20 cellular contexts compared by ENCODE assay signal in the genomic region with DNA sequence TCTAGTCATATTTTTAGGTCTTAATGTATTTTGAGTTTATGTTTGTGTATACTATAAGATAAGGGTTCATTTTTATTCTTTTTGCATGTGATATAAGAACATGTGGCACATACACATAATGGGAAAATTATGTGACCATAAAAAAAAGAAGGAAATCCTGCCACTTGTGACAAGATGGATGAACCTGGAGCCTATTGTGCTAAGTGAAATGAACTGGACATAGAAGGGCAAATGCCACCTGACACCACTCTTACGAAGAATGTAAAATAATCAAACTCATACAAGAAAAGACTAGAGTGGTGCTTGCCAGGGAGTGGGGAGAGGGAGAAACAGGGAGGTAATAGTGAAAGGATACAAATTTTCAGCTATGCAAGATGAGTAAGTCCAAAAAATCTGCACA.
A peak's percentile ranks its signal among the peaks of the same experiment; 100 is the strongest.
DNase-seq lines count a peak whose midpoint lies in the region; FAIRE-seq and TF ChIP-seq lines count a peak whose summit lies in the region.
"Had no signal": no experiment of that assay in that cellular context is flagged by ENCODE, and none has a peak within 500 bp of the region (broad histone marks: within the 10 kb centered on the region; RNA-seq: fewer than 3 reads in every experiment).

No MANE protein-coding gene starts in this region.

- peaks cover 21% of the 10 kb centered on the region for H3K4me1 Mint-ChIP-seq in Caco-2 (ENCODE audit: low read depth, unreplicated experiment)

- H2AFZ ChIP-seq in SU-DHL-6 (ENCODE audit: low read depth, low read length, severe bottlenecking): no peak overlapping the region
- no peak overlapping the region for H2AFZ ChIP-seq in endothelial cell of umbilical vein (ENCODE audit: low read depth, low read length)

- H3K27me3 ChIP-seq in SU-DHL-6 (ENCODE audit: low read length) (no peaks in the 10 kb centered on the region), endothelial cell of umbilical vein (ENCODE audit: control insufficient read depth in 2 of 2, insufficient read depth in 2 of 2, low read length in 2 of 2) (no peaks in the 10 kb centered on the region), Caco-2 (replicated peaks; ENCODE audit: control insufficient read depth, insufficient read depth, low read length) (no peaks in the 10 kb centered on the region)
- H3K27me3 ChIP-seq in effector memory CD4-positive, alpha-beta T cell (replicated peaks; ENCODE audit: control insufficient read depth, insufficient read depth, low read length, poor library complexity, severe bottlenecking): no peaks in the 10 kb centered on the region

- BruUV-seq in endothelial cell of umbilical vein (replicated peaks; lab: Mats Ljungman, UMichigan): no TSS peak
- BruUV-seq in Caco-2 (replicated peaks; lab: Mats Ljungman, UMichigan): no TSS peak

- H3K4me2 ChIP-seq in SU-DHL-6 (ENCODE audit: low read depth, low read length, poor library complexity, severe bottlenecking) (peak overlapping the region; percentile 2), endothelial cell of umbilical vein (ENCODE audit: insufficient read depth, low read length) (no peak overlapping the region)
- H3K4me2 ChIP-seq: KMS-11 had no signal

- dilution Hi-C loops in endothelial cell of umbilical vein (cut with MboI; ENCODE audit: extremely low pct_ligation_motif_present, low sequenced_read_pairs): no loop called here

- peaks cover 15% of the 10 kb centered on the region for H3K36me3 Mint-ChIP-seq in Caco-2 (ENCODE audit: insufficient read depth, unreplicated experiment)

- no peak overlapping the region for H3K4me3 Mint-ChIP-seq in Caco-2 (ENCODE audit: unreplicated experiment)
- H3K4me3 Mint-ChIP-seq: CD4-positive, alpha-beta T cell; H9 had no signal

- H3K27me3 Mint-ChIP-seq in Caco-2 (ENCODE audit: insufficient read depth, unreplicated experiment): no peaks in the 10 kb centered on the region
- H3K27me3 Mint-ChIP-seq: CD4-positive, alpha-beta T cell; IgD-negative memory B cell had no signal

- no peaks in the 10 kb centered on the region for H3K9me3 Mint-ChIP-seq in Caco-2 (ENCODE audit: unreplicated experiment)
- H3K9me3 Mint-ChIP-seq: CD4-positive, alpha-beta T cell; H9; IgD-negative memory B cell had no signal

- CTCF ChIA-PET in endothelial cell of umbilical vein (lab: Charles Lee): interaction anchor here (1.1 to 1.9 kb wide), 2 partner anchors 9 to 330 kb away, joined by 3 to 6 read pairs; no protein-coding TSS in a partner anchor
- CTCF ChIA-PET in Caco-2 (lab: Charles Lee): no interaction called here

- DNase-seq in endothelial cell of umbilical vein (ENCODE audit: low read depth, low spot score) (peak; percentile 32), Caco-2 (no peak), NCI-H187 (lab: John Stamatoyannopoulos, UW) (no peak), NCI-H2171 treated with DMSO at 0.1 percent for 48 hours (lab: John Stamatoyannopoulos, UW) (no peak)
- no peak for DNase-seq in effector memory CD4-positive, alpha-beta T cell
- DNase-seq: ACHN; CD4-positive, alpha-beta T cell; DMS153; DMS79; GDM1; H9 had no signal

- intact Hi-C loops in endothelial cell of umbilical vein (cut with micrococcal nuclease) (no loop called here), Caco-2 (cut with micrococcal nuclease; ENCODE audit: unreplicated experiment) (no loop called here)

- TF ChIP-seq POLR2A in endothelial cell of umbilical vein (IDR thresholded peaks at IDR 0.05; ENCODE audit: low read depth, low read length): no peak

- H3K79me2 ChIP-seq in SU-DHL-6 (ENCODE audit: insufficient read depth, low read length) (no peaks in the 10 kb centered on the region), endothelial cell of umbilical vein (ENCODE audit: control insufficient read depth, insufficient read depth, low read length) (no peaks in the 10 kb centered on the region)

- no peaks in the 10 kb centered on the region for H3K9me2 ChIP-seq in SU-DHL-6 (replicated peaks; ENCODE audit: insufficient read depth, low read length)

- H3K9me1 ChIP-seq in endothelial cell of umbilical vein (replicated peaks; ENCODE audit: control insufficient read depth, extremely low read depth, insufficient read depth, low read length): peaks cover 6% of the 10 kb centered on the region

- H3K27ac ChIP-seq in SU-DHL-6 (ENCODE audit: low read depth, low read length) (no peak overlapping the region; the same call in 1 of the 2 replicates), endothelial cell of umbilical vein (ENCODE audit: insufficient read depth, low read depth, low read length) (no peak overlapping the region)
- H3K27ac ChIP-seq in effector memory CD4-positive, alpha-beta T cell (ENCODE audit: insufficient read depth, low read length, poor library complexity, severe bottlenecking): no peak overlapping the region
- H3K27ac ChIP-seq: C4-2B, KMS-11 had no signal

- H3K36me3 ChIP-seq in SU-DHL-6 (ENCODE audit: low read length) (no peaks in the 10 kb centered on the region), endothelial cell of umbilical vein (ENCODE audit: control insufficient read depth in 2 of 2, extremely low read depth in 1 of 2, insufficient read depth in 2 of 2, low read length in 2 of 2) (no peaks in the 10 kb centered on the region), Caco-2 (ENCODE audit: control insufficient read depth, insufficient read depth, low read length) (no peaks in the 10 kb centered on the region)
- H3K36me3 ChIP-seq in effector memory CD4-positive, alpha-beta T cell (ENCODE audit: control insufficient read depth, insufficient read depth, low read length): no peaks in the 10 kb centered on the region

- POLR2A ChIA-PET in endothelial cell of umbilical vein (lab: Charles Lee): no interaction called here
- POLR2A ChIA-PET in Caco-2 (lab: Charles Lee): no interaction called here

- H3K27ac Mint-ChIP-seq in Caco-2 (ENCODE audit: unreplicated experiment): no peak overlapping the region
- H3K27ac Mint-ChIP-seq: CD4-positive, alpha-beta T cell; H9; IgD-negative memory B cell had no signal

- H3F3A ChIP-seq in SU-DHL-6 (ENCODE audit: insufficient read depth): peaks cover 13% of the 10 kb centered on the region

- no peak overlapping the region for H3K4me3 ChIP-seq in SU-DHL-6 (ENCODE audit: insufficient read depth, low read length, poor library complexity, severe bottlenecking)
- H3K4me3 ChIP-seq in endothelial cell of umbilical vein (replicated peaks in 1 of 3; ENCODE audit: insufficient read depth in 1 of 3, low read depth in 1 of 3, low read length in 3 of 3): no peak overlapping the region
- H3K4me3 ChIP-seq in Caco-2 (ENCODE audit: low read depth, low read length): no peak overlapping the region
- H3K4me3 ChIP-seq in effector memory CD4-positive, alpha-beta T cell (ENCODE audit: insufficient read depth, low read depth, low read length, poor library complexity, severe bottlenecking): no peak overlapping the region

- H3K9me3 ChIP-seq in SU-DHL-6 (ENCODE audit: insufficient read depth, low read length) (no peaks in the 10 kb centered on the region), endothelial cell of umbilical vein (replicated peaks; ENCODE audit: control insufficient read depth, insufficient read depth, low read length) (no peaks in the 10 kb centered on the region), Caco-2 (no peaks in the 10 kb centered on the region)
- H3K9me3 ChIP-seq in effector memory CD4-positive, alpha-beta T cell (ENCODE audit: control insufficient read depth, low read length): no peaks in the 10 kb centered on the region

- H3K4me1 ChIP-seq in endothelial cell of umbilical vein (ENCODE audit: control insufficient read depth, extremely low read depth, insufficient read depth, low read length): no peaks in the 10 kb centered on the region
- peaks cover 8% of the 10 kb centered on the region for H3K4me1 ChIP-seq in Caco-2
- no peaks in the 10 kb centered on the region for H3K4me1 ChIP-seq in effector memory CD4-positive, alpha-beta T cell (ENCODE audit: control insufficient read depth, insufficient read depth, low read length, poor library complexity, severe bottlenecking)

- no peak for FAIRE-seq in endothelial cell of umbilical vein (lab: Jason Lieb, UNC)
- FAIRE-seq: A204.1, GM12892, H1, HepG2 had no signal

- TF ChIP-seq RAD21 in Ishikawa (IDR thresholded peaks at IDR 0.05; ENCODE audit: low read depth): 0 out of 2 replicates have a peak, but pooled peaks have one; percentile 19

- TF ChIP-seq CTCF in SU-DHL-6 (IDR thresholded peaks at IDR 0.05; ENCODE audit: insufficient read depth, low read length, poor library complexity, severe bottlenecking): no peak
- TF ChIP-seq CTCF in endothelial cell of umbilical vein (IDR thresholded peaks at IDR 0.05; ENCODE audit: extremely low read depth in 1 of 2, insufficient read depth in 1 of 2, low read depth in 1 of 2, low read length in 2 of 2): no peak
- TF ChIP-seq CTCF in Caco-2 (IDR thresholded peaks at IDR 0.05; ENCODE audit: insufficient read depth in 1 of 2, low read depth in 1 of 2, low read length in 1 of 2, severe bottlenecking in 1 of 2, unreplicated experiment in 1 of 2): no peak

- H3K9ac ChIP-seq in SU-DHL-6 (ENCODE audit: low read length) (no peak overlapping the region), endothelial cell of umbilical vein (replicated peaks; ENCODE audit: extremely low read depth, insufficient read depth, low read length) (no peak overlapping the region)
- H3K9ac ChIP-seq: KMS-11 had no signal

- H4K20me1 ChIP-seq in SU-DHL-6 (ENCODE audit: low read depth, low read length): no peaks in the 10 kb centered on the region
- no peaks in the 10 kb centered on the region for H4K20me1 ChIP-seq in endothelial cell of umbilical vein (replicated peaks; ENCODE audit: control insufficient read depth, extremely low read depth, insufficient read depth, low read length)

- TF ChIP-seq EP300 in Ishikawa (IDR thresholded peaks at IDR 0.05; ENCODE audit: borderline replicate concordance): peak; percentile 85

TF ChIP-seq in Ishikawa, 13 proteins besides CTCF, POLR2A, EP300 and RAD21 (continues in another document):
- TF ChIP-seq YY1 (IDR thresholded peaks at IDR 0.05; ENCODE audit: low read depth): 0 out of 2 replicates have a peak, but pooled peaks have one; percentile 49
- TF ChIP-seq ZBTB7A (IDR thresholded peaks at IDR 0.05; ENCODE audit: low read depth): no peak
- TF ChIP-seq CREB1 (IDR thresholded peaks at IDR 0.05; ENCODE audit: low read depth): no peak
- no peak for TF ChIP-seq EGR1 (IDR thresholded peaks at IDR 0.05)
- TF ChIP-seq TAF1 (IDR thresholded peaks at IDR 0.05; ENCODE audit: low read depth): no peak
- TF ChIP-seq FOXM1 (IDR thresholded peaks at IDR 0.05; ENCODE audit: borderline replicate concordance, low read depth): 0 out of 2 replicates have a peak, but pooled peaks have one; percentile 53
- no peak for TF ChIP-seq CEBPB (IDR thresholded peaks at IDR 0.05)

TF ChIP-seq in endothelial cell of umbilical vein, 7 proteins besides CTCF, POLR2A, EP300 and RAD21 (continues in another document):
- no peak for TF ChIP-seq JUN (IDR thresholded peaks at IDR 0.05; ENCODE audit: borderline replicate concordance, insufficient read depth, insufficient read length, low read depth)
- no peak for TF ChIP-seq EZH2 (IDR thresholded peaks at IDR 0.05; ENCODE audit: borderline replicate concordance, low read depth, low read length, severe bottlenecking)
- TF ChIP-seq POLR2AphosphoS5 (IDR thresholded peaks at IDR 0.05; ENCODE audit: insufficient read depth, low read depth, low read length): no peak
- no peak for TF ChIP-seq GATA2 (IDR thresholded peaks at IDR 0.05; ENCODE audit: insufficient read depth, insufficient read length, low read depth, low read length)
- TF ChIP-seq FOS (IDR thresholded peaks at IDR 0.05; ENCODE audit: borderline replicate concordance, insufficient read depth, low read length): no peak
